In the genomic region with DNA sequence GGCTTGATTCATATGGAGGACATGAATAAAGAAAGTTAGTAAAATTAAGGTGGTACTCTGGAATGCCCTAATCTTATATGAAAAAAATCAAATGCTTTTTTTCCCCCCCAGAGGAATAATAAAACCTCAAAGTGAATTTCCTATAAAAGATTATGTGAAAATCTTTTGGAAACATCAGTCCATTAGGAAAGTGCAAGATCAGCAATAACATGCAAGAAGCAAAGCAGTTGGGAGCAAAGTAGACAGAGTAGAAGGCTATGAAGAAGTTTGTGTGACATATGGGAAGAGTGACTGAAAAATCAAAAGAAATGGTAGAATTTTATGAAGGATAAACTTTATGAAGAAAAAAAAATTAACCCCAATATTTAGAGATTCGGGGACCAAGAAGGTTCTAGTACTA, we compare ENCODE assay signal across 26 cellular contexts.
"Had no signal": no experiment of that assay in that cellular context is flagged by ENCODE, and none has a peak within 500 bp of the region (broad histone marks: within the 10 kb centered on the region; RNA-seq: fewer than 3 reads in every experiment).

No MANE protein-coding gene starts in this region.

- ATAC-seq: effector memory CD8-positive, alpha-beta T cell; esophagus mucosa; gastrocnemius medialis; heart right ventricle; left cardiac atrium; left lung; left ventricle myocardium superior; lower lobe of right lung; mucosa of descending colon had no signal

- DNase-seq: colonic mucosa; cortex of kidney; effector CD8-positive, alpha-beta T cell; effector memory CD8-positive, alpha-beta T cell; endodermal cell; erythroblast; esophagus squamous epithelium; foreskin fibroblast; foreskin melanocyte; gastrocnemius medialis; glutamatergic neuron; head of caudate nucleus; heart right ventricle; hippocampal formation; left cardiac atrium; left lung; left ventricle myocardium superior; lower lobe of right lung; mesenchymal stem cell; mucosa of descending colon; naive B cell had no signal

- H3K27me3 ChIP-seq: colonic mucosa, esophagus squamous epithelium, gastrocnemius medialis, heart right ventricle, left lung had no signal

- H3K27ac ChIP-seq: colonic mucosa, epithelial cell of prostate, esophagus squamous epithelium, gastrocnemius medialis, heart right ventricle, left lung, lower lobe of right lung had no signal

- H3K4me1 ChIP-seq: colonic mucosa, esophagus squamous epithelium, gastrocnemius medialis, heart right ventricle, left lung, lower lobe of right lung had no signal

- FAIRE-seq: endometrium, islet of Langerhans, keratinocyte had no signal

- H3K36me3 ChIP-seq: colonic mucosa, esophagus squamous epithelium, gastrocnemius medialis, heart right ventricle, left lung, lower lobe of right lung had no signal

- H3K9me3 ChIP-seq: colonic mucosa, esophagus squamous epithelium, gastrocnemius medialis, heart right ventricle, left lung, lower lobe of right lung, mucosa of descending colon had no signal

- H3K4me3 ChIP-seq: colonic mucosa, esophagus squamous epithelium, gastrocnemius medialis, heart right ventricle, left lung, lower lobe of right lung, mucosa of descending colon had no signal
